ENCODE assay signal across 8 cellular contexts in the genomic region with DNA sequence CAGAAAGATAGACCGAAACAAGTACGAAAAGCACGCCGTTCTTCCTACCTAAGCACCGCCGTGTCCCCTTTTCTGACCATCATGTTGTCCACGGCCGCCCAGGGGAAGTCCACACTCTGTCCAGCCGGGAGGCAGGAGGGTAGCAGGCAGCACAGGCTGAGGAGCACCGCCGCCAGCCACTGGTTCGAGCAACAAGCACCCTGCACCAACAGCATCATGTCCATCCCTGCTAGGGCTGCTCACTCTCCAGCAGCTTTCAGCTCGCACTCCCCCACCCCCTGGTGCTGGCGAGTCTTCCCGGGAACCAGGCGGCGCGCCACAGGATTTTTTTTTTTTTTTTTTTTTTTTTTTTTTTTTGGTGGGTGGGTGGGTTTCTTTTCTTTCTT. TPM values are rescaled to one million over a fixed set of nuclear protein-coding genes. Genes with fewer than 3 reads are reported as not detected.
DNase-seq lines count a peak whose midpoint lies in the region; ATAC-seq and TF ChIP-seq lines count a peak whose summit lies in the region.

A gene (minus strand): TSS at position 269 of the 386 bp plus-strand sequence.

- peaks cover 0 to 20% (median 0%) of the 10 kb centered on the region in 12 donors for H3K4me1 ChIP-seq in heart left ventricle

- WGBS in heart left ventricle, 4 donors, result 1 to 2% (median 1%) methylated on average over 18 of the region's 18 CpGs

- no peaks in the 10 kb centered on the region for H3K36me3 Mint-ChIP-seq in activated naive CD8-positive, alpha-beta T cell treated with anti-CD3 and anti-CD28 coated beads for 36 hours

- intact Hi-C loops in heart left ventricle (cut with DNase I), result no loop called here

- H3K9me3 Mint-ChIP-seq in activated naive CD8-positive, alpha-beta T cell treated with anti-CD3 and anti-CD28 coated beads for 36 hours, result no peaks in the 10 kb centered on the region

- no peaks in the 10 kb centered on the region for H3K36me3 ChIP-seq in heart left ventricle

- peak; percentile 80 for DNase-seq in EH (ENCODE audit: low read depth)
- peak; percentile 55 for DNase-seq in NCI-H1105 treated with DMSO at 0.1 percent for 48 hours (lab: John Stamatoyannopoulos, UW)
- DNase-seq in activated naive CD8-positive, alpha-beta T cell treated with anti-CD3 and anti-CD28 coated beads for 36 hours, result no peak
- DNase-seq in heart left ventricle, result peak; percentile 22 to 67 (median 57)
- peak; percentile 68 for DNase-seq in occipital lobe (lab: John Stamatoyannopoulos, UW)

- no peak for TF ChIP-seq CTCF in heart left ventricle (IDR thresholded peaks at IDR 0.05)

- H3K27me3 ChIP-seq in heart left ventricle, result no peaks in the 10 kb centered on the region

- TF ChIP-seq POLR2A in heart left ventricle (IDR thresholded peaks at IDR 0.05), result no peak

- H3K4me1 Mint-ChIP-seq in activated naive CD8-positive, alpha-beta T cell treated with anti-CD3 and anti-CD28 coated beads for 36 hours, result peaks cover 20% of the 10 kb centered on the region

- peak within 1 kb of the TSS; percentile 68 for H3K4me3 Mint-ChIP-seq in activated naive CD8-positive, alpha-beta T cell treated with anti-CD3 and anti-CD28 coated beads for 36 hours

- H3K4me3 ChIP-seq in heart left ventricle, result peak within 1 kb of the TSS; percentile 52 to 91 (median 70)

- ATAC-seq in heart left ventricle (peak; percentile 35 to 55 (median 49)), HG03280 (IDR thresholded peaks at IDR 0.05; ENCODE audit: unreplicated experiment) (no peak), HG03571 (IDR thresholded peaks at IDR 0.05; ENCODE audit: unreplicated experiment) (no peak), HG02678 (IDR thresholded peaks at IDR 0.05; ENCODE audit: unreplicated experiment) (no peak)

- peaks cover 39% of the 10 kb centered on the region for H3K27me3 Mint-ChIP-seq in activated naive CD8-positive, alpha-beta T cell treated with anti-CD3 and anti-CD28 coated beads for 36 hours

- peak within 1 kb of the TSS; percentile 81 to 96 (median 91) for H3K27ac ChIP-seq in heart left ventricle

- H3K27ac Mint-ChIP-seq in activated naive CD8-positive, alpha-beta T cell treated with anti-CD3 and anti-CD28 coated beads for 36 hours, result peak within 1 kb of the TSS; percentile 42

- no peaks in the 10 kb centered on the region for H3K9me3 ChIP-seq in heart left ventricle

RNA-seq across cellular contexts. Expression of the gene that starts here (rescaled TPM):
- total RNA-seq in activated naive CD8-positive, alpha-beta T cell treated with anti-CD3 and anti-CD28 coated beads for 36 hours, result not detected
- total RNA-seq in heart left ventricle (10 to 100 TPM in 2 of 9 donors, 1 to 10 TPM in 7; 3.9 to 11.3 (median 8.8) TPM), occipital lobe (40.9 TPM)
- polyA plus RNA-seq in heart left ventricle, result 1 to 10 TPM; 1.7 to 2.4 TPM

Comparison
In these comparisons a context has a peak if more than half of its experiments do, and no peak if none do; other contexts are left out.
1. RNA of the gene that starts here (total RNA-seq): 40.9 TPM in occipital lobe (single experiment) and 3.9 to 11.3 TPM in heart left ventricle; not detected in activated naive CD8-positive, alpha-beta T cell treated with anti-CD3 and anti-CD28 coated beads for 36 hours; every median in the first group is over 4 times any median in the second.
2. ATAC-seq: peak in heart left ventricle (4 of 4); none in HG03280 (single experiment), HG03571 (single experiment) and HG02678 (single experiment).